In the genomic region with DNA sequence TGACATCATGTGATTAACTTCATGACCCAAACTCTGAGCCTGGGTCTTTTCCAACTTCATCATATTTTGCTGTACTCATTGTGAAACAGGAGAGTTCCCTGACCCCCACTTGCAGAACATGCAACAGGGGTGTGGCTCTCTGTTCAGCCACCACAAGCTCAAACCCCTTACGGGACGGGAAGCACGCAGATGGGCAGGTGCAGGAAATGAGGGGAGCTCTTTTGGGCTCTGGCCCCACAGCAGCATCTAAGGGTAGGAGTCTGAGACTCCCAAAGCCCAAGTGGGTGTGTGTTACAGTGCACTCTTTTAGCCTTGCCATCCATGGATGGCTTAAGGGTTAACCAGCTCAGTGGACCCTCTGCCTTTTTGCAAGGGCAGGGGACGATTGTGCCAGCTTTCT, we compare ENCODE assay signal across 40 cellular contexts.
"Had no signal": no experiment of that assay in that cellular context is flagged by ENCODE, and none has a peak within 500 bp of the region (broad histone marks: within the 10 kb centered on the region; RNA-seq: fewer than 3 reads in every experiment).

No MANE protein-coding gene starts in this region.

- H3K4me1 Mint-ChIP-seq: activated B cell treated with CpG ODN at 0.5 μM for 24 hours; activated CD4-positive, alpha-beta T cell treated with anti-CD3 and anti-CD28 coated beads, Interleukin-2, amount 10 ng/mL, durations not matched to agents 24 days and 14 days; activated naive CD8-positive, alpha-beta T cell treated with anti-CD3 and anti-CD28 coated beads for 36 hours; activated T-helper 17 cell treated with anti-CD3 and anti-CD28 coated beads, Interleukin-2, amount 50 U/mL, for 72 hours; central memory CD8-positive, alpha-beta T cell had no signal

- H3K27me3 Mint-ChIP-seq: activated B cell treated with CpG ODN at 0.5 μM for 24 hours; activated CD4-positive, alpha-beta memory T cell treated with anti-CD3 and anti-CD28 coated beads for 36 hours; activated CD4-positive, alpha-beta T cell treated with anti-CD3 and anti-CD28 coated beads, Interleukin-2, amount 10 ng/mL, durations not matched to agents 24 days and 14 days; activated CD8-positive, alpha-beta T cell treated with anti-CD3 and anti-CD28 coated beads for 36 hours; activated naive CD8-positive, alpha-beta T cell treated with anti-CD3 and anti-CD28 coated beads for 36 hours; activated T-helper 17 cell treated with anti-CD3 and anti-CD28 coated beads, Interleukin-2, amount 50 U/mL, for 72 hours; central memory CD8-positive, alpha-beta T cell had no signal

- H3K4me3 ChIP-seq: adrenal gland, body of pancreas, breast epithelium, cardiac muscle cell had no signal

- FAIRE-seq: astrocyte, TTC549 had no signal

- H3K36me3 ChIP-seq: adrenal gland, brain microvascular endothelial cell, breast epithelium, cardiac muscle cell had no signal

- H3K4me3 Mint-ChIP-seq: activated B cell treated with CpG ODN at 0.5 μM for 24 hours; activated CD4-positive, alpha-beta memory T cell treated with anti-CD3 and anti-CD28 coated beads for 36 hours; activated CD4-positive, alpha-beta T cell treated with anti-CD3 and anti-CD28 coated beads, Interleukin-2, amount 10 ng/mL, durations not matched to agents 24 days and 14 days; activated CD8-positive, alpha-beta T cell treated with anti-CD3 and anti-CD28 coated beads for 36 hours; activated naive CD4-positive, alpha-beta T cell treated with anti-CD3 and anti-CD28 coated beads for 36 hours; activated naive CD8-positive, alpha-beta T cell treated with anti-CD3 and anti-CD28 coated beads for 36 hours; activated T-cell treated with anti-CD3 and anti-CD28 coated beads, Interleukin-2, amount 50 U/mL, for 4 hours; activated T-cell treated with anti-CD3 and anti-CD28 coated beads, Interleukin-2, amount 50 U/mL, for 72 hours; activated T-helper 1 cell treated with anti-CD3 and anti-CD28 coated beads, Interleukin-12 subunit alpha, Interleukin-12 subunit beta, Interleukin-2, Interleukin-4 antibody, amounts not matched to agents 30 ng/mL and 10 ng/mL and 1 ng/mL, durations not matched to agents 14 hours and 24 hours and 36 hours; activated T-helper 17 cell treated with anti-CD3 and anti-CD28 coated beads, Interleukin-2, amount 50 U/mL, for 72 hours; central memory CD8-positive, alpha-beta T cell; T-helper 1 cell treated with Interleukin-12 subunit alpha and Interleukin-12 subunit beta and Interleukin-4 antibody, amounts not matched to agents 30 μg/mL and 1 μg/mL, for 36 hours; T-helper 2 cell treated with Interferon-gamma antibody and Interleukin-4, amounts not matched to agents 5 μg/mL and 100 μg/mL, for 36 hours had no signal

- H3K36me3 Mint-ChIP-seq: activated CD4-positive, alpha-beta memory T cell treated with anti-CD3 and anti-CD28 coated beads for 36 hours; activated naive CD4-positive, alpha-beta T cell treated with anti-CD3 and anti-CD28 coated beads, Interleukin-2, amount 50 U/mL, for 72 hours; activated naive CD8-positive, alpha-beta T cell treated with anti-CD3 and anti-CD28 coated beads for 36 hours had no signal

- ATAC-seq: activated CD8-positive, alpha-beta T cell treated with anti-CD3 and anti-CD28 coated beads for 36 hours; activated naive CD4-positive, alpha-beta T cell treated with anti-CD3 and anti-CD28 coated beads, Interleukin-2, amount 50 U/mL, for 72 hours; activated T-cell treated with anti-CD3 and anti-CD28 coated beads, Interleukin-2, amount 50 U/mL, for 4 hours; activated T-cell treated with anti-CD3 and anti-CD28 coated beads, Interleukin-2, amount 50 U/mL, for 72 hours; activated T-helper 17 cell treated with anti-CD3 and anti-CD28 coated beads, Interleukin-2, amount 50 U/mL, for 72 hours; body of pancreas had no signal

- DNase-seq: activated B cell treated with CpG ODN at 0.5 μM for 24 hours; activated CD4-positive, alpha-beta memory T cell treated with anti-CD3 and anti-CD28 coated beads for 36 hours; activated CD4-positive, alpha-beta T cell treated with anti-CD3 and anti-CD28 coated beads for 4 hours; activated CD4-positive, alpha-beta T cell treated with anti-CD3 and anti-CD28 coated beads, Interleukin-2, amount 10 ng/mL, durations not matched to agents 24 days and 14 days; activated CD4-positive, alpha-beta T cell treated with anti-CD3 and anti-CD28 coated beads, Interleukin-2, amount 50 U/mL, for 1 hour; activated CD4-positive, alpha-beta T cell treated with anti-CD3 and anti-CD28 coated beads, Interleukin-2, amount 50 U/mL, for 4 hours; activated CD4-positive, CD25-positive, alpha-beta regulatory T cell treated with anti-CD3 and anti-CD28 coated beads, Interleukin-2, amount 50 U/mL, for 72 hours; activated CD8-positive, alpha-beta memory T cell treated with anti-CD3 and anti-CD28 coated beads, Interleukin-2, amount 50 U/mL, for 4 hours; activated CD8-positive, alpha-beta T cell treated with anti-CD3 and anti-CD28 coated beads for 36 hours; activated effector memory CD4-positive, alpha-beta T cell treated with anti-CD3 and anti-CD28 coated beads, Interleukin-2, amount 50 U/mL, for 16 hours; activated gamma-delta T cell treated with Interleukin-2 at 50 U/mL for 16 hours; activated naive CD4-positive, alpha-beta T cell; activated naive CD4-positive, alpha-beta T cell treated with anti-CD3 and anti-CD28 coated beads for 36 hours; activated naive CD4-positive, alpha-beta T cell treated with anti-CD3 and anti-CD28 coated beads, Interleukin-2, amount 50 U/mL, for 16 hours; activated naive CD8-positive, alpha-beta T cell treated with anti-CD3 and anti-CD28 coated beads for 36 hours; activated T-cell treated with anti-CD3 and anti-CD28 coated beads for 4 hours; activated T-cell treated with anti-CD3 and anti-CD28 coated beads, Interleukin-2, amount 50 U/mL, for 1 hour; activated T-cell treated with anti-CD3 and anti-CD28 coated beads, Interleukin-2, amount 50 U/mL, for 4 hours; activated T-cell treated with anti-CD3 and anti-CD28 coated beads, Interleukin-2, amount 50 U/mL, for 72 hours; adrenal gland; amniotic stem cell; aorta; body of pancreas; brain microvascular endothelial cell; caudate nucleus; cerebellar nuclear complex; T-helper 1 cell; T-helper 2 cell; T-helper 9 cell had no signal

- H3K27ac Mint-ChIP-seq: activated B cell treated with CpG ODN at 0.5 μM for 24 hours; activated CD4-positive, alpha-beta memory T cell treated with anti-CD3 and anti-CD28 coated beads for 36 hours; activated CD4-positive, alpha-beta T cell treated with anti-CD3 and anti-CD28 coated beads, Interleukin-2, amount 10 ng/mL, durations not matched to agents 24 days and 14 days; activated CD8-positive, alpha-beta T cell treated with anti-CD3 and anti-CD28 coated beads for 36 hours; activated naive CD4-positive, alpha-beta T cell treated with anti-CD3 and anti-CD28 coated beads for 36 hours; activated naive CD4-positive, alpha-beta T cell treated with anti-CD3 and anti-CD28 coated beads, Interleukin-2, amount 50 U/mL, for 72 hours; activated naive CD8-positive, alpha-beta T cell treated with anti-CD3 and anti-CD28 coated beads for 36 hours; activated T-cell treated with anti-CD3 and anti-CD28 coated beads, Interleukin-2, amount 50 U/mL, for 72 hours; activated T-helper 1 cell treated with anti-CD3 and anti-CD28 coated beads, Interleukin-12 subunit alpha, Interleukin-12 subunit beta, Interleukin-2, Interleukin-4 antibody, amounts not matched to agents 30 ng/mL and 10 ng/mL and 1 ng/mL, durations not matched to agents 14 hours and 24 hours and 36 hours; activated T-helper 17 cell treated with anti-CD3 and anti-CD28 coated beads, Interleukin-2, amount 50 U/mL, for 72 hours; T-helper 1 cell treated with Interleukin-12 subunit alpha and Interleukin-12 subunit beta and Interleukin-4 antibody, amounts not matched to agents 30 μg/mL and 1 μg/mL, for 36 hours; T-helper 2 cell treated with Interferon-gamma antibody and Interleukin-4, amounts not matched to agents 5 μg/mL and 100 μg/mL, for 36 hours had no signal

- H3K27ac ChIP-seq: adrenal gland, body of pancreas, brain microvascular endothelial cell, breast epithelium, cardiac muscle cell, VCaP had no signal

- H3K9me3 Mint-ChIP-seq: activated B cell treated with CpG ODN at 0.5 μM for 24 hours; activated CD4-positive, alpha-beta memory T cell treated with anti-CD3 and anti-CD28 coated beads for 36 hours; activated CD4-positive, alpha-beta T cell treated with anti-CD3 and anti-CD28 coated beads, Interleukin-2, amount 10 ng/mL, durations not matched to agents 24 days and 14 days; activated CD8-positive, alpha-beta T cell treated with anti-CD3 and anti-CD28 coated beads for 36 hours; activated naive CD4-positive, alpha-beta T cell treated with anti-CD3 and anti-CD28 coated beads for 36 hours; activated naive CD4-positive, alpha-beta T cell treated with anti-CD3 and anti-CD28 coated beads, Interleukin-2, amount 50 U/mL, for 72 hours; activated T-cell treated with anti-CD3 and anti-CD28 coated beads, Interleukin-2, amount 50 U/mL, for 4 hours; activated T-helper 1 cell treated with anti-CD3 and anti-CD28 coated beads, Interleukin-12 subunit alpha, Interleukin-12 subunit beta, Interleukin-2, Interleukin-4 antibody, amounts not matched to agents 30 ng/mL and 10 ng/mL and 1 ng/mL, durations not matched to agents 14 hours and 24 hours and 36 hours; activated T-helper 17 cell treated with anti-CD3 and anti-CD28 coated beads, Interleukin-2, amount 50 U/mL, for 72 hours; T-helper 1 cell treated with Interleukin-12 subunit alpha and Interleukin-12 subunit beta and Interleukin-4 antibody, amounts not matched to agents 30 μg/mL and 1 μg/mL, for 36 hours; T-helper 2 cell treated with Interferon-gamma antibody and Interleukin-4, amounts not matched to agents 5 μg/mL and 100 μg/mL, for 36 hours had no signal

- H3K27me3 ChIP-seq: adrenal gland, body of pancreas, brain microvascular endothelial cell, breast epithelium, cardiac muscle cell had no signal
